15 cellular contexts compared by ENCODE assay signal in the genomic region with DNA sequence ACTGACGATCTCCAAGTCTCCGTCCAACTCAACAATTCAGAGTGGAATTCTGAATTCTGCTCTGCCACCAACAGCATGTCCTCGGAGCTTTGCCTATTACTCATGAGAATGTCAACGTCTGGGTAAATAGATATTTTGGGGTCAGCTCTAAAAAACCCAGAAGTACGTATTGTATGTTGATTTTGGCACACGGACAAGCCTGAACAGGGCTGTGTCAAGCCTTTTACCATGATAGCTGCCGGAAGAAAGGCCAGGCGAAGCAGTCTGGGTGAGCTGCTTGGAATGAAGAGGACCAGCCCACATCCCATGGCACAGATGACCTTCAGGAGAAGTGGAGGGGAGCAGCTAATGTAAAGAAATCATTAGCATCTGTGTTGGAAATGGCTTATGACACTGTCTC.
DNase-seq lines count a peak whose midpoint lies in the region; ATAC-seq, FAIRE-seq and TF ChIP-seq lines count a peak whose summit lies in the region.
"Had no signal": no experiment of that assay in that cellular context is flagged by ENCODE, and none has a peak within 500 bp of the region (broad histone marks: within the 10 kb centered on the region; RNA-seq: fewer than 3 reads in every experiment).

No MANE protein-coding gene starts in this region.

- H3K27me3 ChIP-seq in adipocyte (replicated peaks; ENCODE audit: control insufficient read depth, insufficient read depth, low read length) (no peaks in the 10 kb centered on the region), pancreas (no peaks in the 10 kb centered on the region), GM23248 (replicated peaks; ENCODE audit: insufficient read depth) (peaks cover 19% of the 10 kb centered on the region; the same call in 1 of the 2 replicates)
- H3K27me3 ChIP-seq: colonic mucosa had no signal

- H4K20me1 ChIP-seq in GM23248 (ENCODE audit: insufficient read depth): no peaks in the 10 kb centered on the region

- in situ Hi-C loops in GM23248 (cut with MboI): no loop called here

- no peaks in the 10 kb centered on the region for H3K9me2 ChIP-seq in GM23248 (ENCODE audit: insufficient read depth)

- H3K9me3 ChIP-seq in adipocyte (ENCODE audit: control insufficient read depth, low read length) (no peaks in the 10 kb centered on the region), pancreas (no peaks in the 10 kb centered on the region), GM23248 (ENCODE audit: low read depth) (no peaks in the 10 kb centered on the region)
- H3K9me3 ChIP-seq: colonic mucosa had no signal

- 34 to 36% methylated on average over 8 of the region's 8 CpGs for WGBS in pancreas, 2 donors
- WGBS in GM23248 (ENCODE audit: low coverage in 1 of 2, low lambda C conversion rate in 2 of 2, missing lambda C conversion rate in 2 of 2), 2 experiments: 77 to 81% methylated on average over 8 of the region's 8 CpGs

- no peak overlapping the region for H3K4me3 ChIP-seq in adipocyte (ENCODE audit: low read length)
- no peak overlapping the region for H3K4me3 ChIP-seq in pancreas
- no peak overlapping the region for H3K4me3 ChIP-seq in GM23248
- H3K4me3 ChIP-seq: colonic mucosa had no signal

- TF ChIP-seq CTCF in pancreas (IDR thresholded peaks at IDR 0.05) (no peak), HFFc6 (IDR thresholded peaks at IDR 0.05) (no peak)

- H3K4me3 Mint-ChIP-seq in HFFc6: no peak overlapping the region
- H3K4me3 Mint-ChIP-seq: stimulated activated memory B cell treated with anti-CD40 and anti-IgM and Interleukin-4, amounts not matched to agents 10 μg/mL and 1 μg/mL and 100 μg/mL, for 72 hours had no signal

- no peaks in the 10 kb centered on the region for H3K79me2 ChIP-seq in GM23248 (ENCODE audit: insufficient read depth)

- no peak overlapping the region for H2AFZ ChIP-seq in GM23248

- no peaks in the 10 kb centered on the region for H3K9me3 Mint-ChIP-seq in HFFc6

- DNase-seq in HT1080 (ENCODE audit: low read depth): peak; percentile 92
- DNase-seq in adipocyte (ENCODE audit: low read depth): peak; percentile 61
- DNase-seq in fibroblast of gingiva (ENCODE audit: low read depth): peak; percentile 5
- DNase-seq in pancreas: peak in 3 of 6 donors; percentile 37 to 53 (median 45)
- no peak for DNase-seq in HFFc6
- DNase-seq in GM23248: no peak
- no peak for DNase-seq in RKO (ENCODE audit: low spot score)
- DNase-seq: activated effector memory CD4-positive, alpha-beta T cell treated with anti-CD3 and anti-CD28 coated beads, Interleukin-2, amount 50 U/mL, for 16 hours; colonic mucosa; DMS79 treated with DMSO at 0.1 percent for 48 hours; NCI-H1694; NCI-H748 treated with DMSO at 0.1 percent for 48 hours; stimulated activated CD4-positive, alpha-beta T cell treated with anti-CD3 and anti-CD28 coated beads, Interleukin-4, amount 100 ng/mL, for 4 hours had no signal

- H3K4me1 Mint-ChIP-seq in HFFc6 (ENCODE audit: low read depth): peaks cover 7% of the 10 kb centered on the region; the same call in 1 of the 2 replicates
- H3K4me1 Mint-ChIP-seq: stimulated activated memory B cell treated with anti-CD40 and anti-IgM and Interleukin-4, amounts not matched to agents 10 μg/mL and 1 μg/mL and 100 μg/mL, for 72 hours had no signal

- no peaks in the 10 kb centered on the region for H3F3A ChIP-seq in GM23248 (ENCODE audit: insufficient read depth)

- H3K27me3 Mint-ChIP-seq in HFFc6 (ENCODE audit: insufficient read depth): no peaks in the 10 kb centered on the region; the same call in 1 of the 2 replicates
- H3K27me3 Mint-ChIP-seq: stimulated activated memory B cell treated with anti-CD40 and anti-IgM and Interleukin-4, amounts not matched to agents 10 μg/mL and 1 μg/mL and 100 μg/mL, for 72 hours had no signal

- H3K9ac ChIP-seq in adipocyte (ENCODE audit: low read length) (no peak overlapping the region), GM23248 (no peak overlapping the region)

- H3K27ac ChIP-seq in pancreas (no peak overlapping the region), GM23248 (no peak overlapping the region)
- H3K27ac ChIP-seq: colonic mucosa had no signal

- H3K36me3 ChIP-seq in adipocyte (ENCODE audit: control insufficient read depth, insufficient read depth, low read length, severe bottlenecking) (no peaks in the 10 kb centered on the region), pancreas (no peaks in the 10 kb centered on the region), GM23248 (ENCODE audit: low read depth) (no peaks in the 10 kb centered on the region)
- H3K36me3 ChIP-seq: colonic mucosa had no signal

- no peaks in the 10 kb centered on the region for H3K36me3 Mint-ChIP-seq in HFFc6 (ENCODE audit: low read depth)
- H3K36me3 Mint-ChIP-seq: stimulated activated memory B cell treated with anti-CD40 and anti-IgM and Interleukin-4, amounts not matched to agents 10 μg/mL and 1 μg/mL and 100 μg/mL, for 72 hours had no signal

- no peak for FAIRE-seq in pancreas (lab: Jason Lieb, UNC)

- no peak overlapping the region for H3K27ac Mint-ChIP-seq in HFFc6
- H3K27ac Mint-ChIP-seq: stimulated activated memory B cell treated with anti-CD40 and anti-IgM and Interleukin-4, amounts not matched to agents 10 μg/mL and 1 μg/mL and 100 μg/mL, for 72 hours had no signal

- H3K4me1 ChIP-seq in adipocyte (ENCODE audit: control insufficient read depth, insufficient read depth, low read length): no peaks in the 10 kb centered on the region
- H3K4me1 ChIP-seq in pancreas: peaks cover 0 to 3% (median 0%) of the 10 kb centered on the region in 3 donors
- no peaks in the 10 kb centered on the region for H3K4me1 ChIP-seq in GM23248 (ENCODE audit: insufficient read depth)
- H3K4me1 ChIP-seq: colonic mucosa had no signal

- ATAC-seq in pancreas: peak; percentile 63 to 91 (median 80)
- no peak for ATAC-seq in GM21423 (IDR thresholded peaks at IDR 0.05; ENCODE audit: unreplicated experiment)
- ATAC-seq: stimulated activated memory B cell treated with anti-CD40 and anti-IgM and Interleukin-4, amounts not matched to agents 10 μg/mL and 1 μg/mL and 100 μg/mL, for 72 hours had no signal

- no peak overlapping the region for H3K4me2 ChIP-seq in GM23248 (ENCODE audit: unreplicated experiment)

- intact Hi-C loops in pancreas (cut with DNase I): no loop called here

Comparison
In these comparisons a context has a peak if more than half of its experiments do, and no peak if none do; other contexts are left out.
1. DNase-seq: peak in HT1080 (single experiment), adipocyte (single experiment) and fibroblast of gingiva (single experiment); none in HFFc6 (single experiment), GM23248 (single experiment) and RKO (single experiment).